ENCODE assay signal across 19 cellular contexts in genomic region chr6:87291879-87292278, GRCh38. TPM values are rescaled to one million over a fixed set of nuclear protein-coding genes. Genes with fewer than 3 reads are reported as not detected.
"Had no signal": no experiment of that assay in that cellular context is flagged by ENCODE, and none has a peak within 500 bp of the region (broad histone marks: within the 10 kb centered on the region; RNA-seq: fewer than 3 reads in every experiment).

No MANE protein-coding gene starts in this region.

- H3K27ac ChIP-seq: ascending aorta, cardiac muscle cell, esophagus squamous epithelium, hepatocyte, left lung, ovary, stomach, thoracic aorta, upper lobe of right lung, VCaP had no signal

- DNase-seq: activated CD4-positive, alpha-beta T cell treated with anti-CD3 and anti-CD28 coated beads, Interleukin-2, amount 50 U/mL, for 48 hours; activated naive CD4-positive, alpha-beta T cell treated with anti-CD3 and anti-CD28 coated beads, Interleukin-2, amount 10 ng/mL, durations not matched to agents 7 days and 5 days; esophagus squamous epithelium; kidney; left lung; mammary epithelial cell; naive B cell; ovary; stimulated activated CD4-positive, alpha-beta T cell treated with anti-CD3 and anti-CD28 coated beads, Interleukin-2, amount 100 ng/mL, for 24 hours; stomach; T1000; upper lobe of right lung had no signal

- H2AFZ ChIP-seq: hepatocyte had no signal

- H3K4me1 ChIP-seq: ascending aorta, esophagus squamous epithelium, stomach, upper lobe of right lung had no signal

- H3K4me2 ChIP-seq: hepatocyte had no signal

- H3K27me3 ChIP-seq: ascending aorta, cardiac muscle cell, hepatocyte, ovary, stomach had no signal

- ATAC-seq: left lung, upper lobe of right lung had no signal

- H3K9me3 ChIP-seq: ascending aorta, esophagus squamous epithelium, left lung, ovary, stomach, thoracic aorta, upper lobe of right lung had no signal

- H3K4me3 ChIP-seq: ascending aorta, cardiac muscle cell, esophagus squamous epithelium, hepatocyte, left lung, ovary, stomach, thoracic aorta, upper lobe of right lung had no signal

- H3K36me3 ChIP-seq: ascending aorta, cardiac muscle cell, esophagus squamous epithelium, left lung, ovary, stomach, thoracic aorta, upper lobe of right lung had no signal

- FAIRE-seq: kidney had no signal

- H3K79me2 ChIP-seq: hepatocyte had no signal

RNA-seq across cellular contexts. Expression of gene GJB7, which starts 37.2 kb away (rescaled TPM):
- total RNA-seq: activated T-helper 2 cell treated with anti-CD3 and anti-CD28 coated beads, Interferon-gamma antibody, Interleukin-2, Interleukin-4, amounts not matched to agents 10 μg/mL and 5 μg/mL and 100 μg/mL, durations not matched to agents 14 hours and 24 hours and 36 hours; ascending aorta; cardiac muscle cell; esophagus squamous epithelium; glomerular endothelial cell; kidney; mammary epithelial cell; stomach; thoracic aorta; upper lobe of right lung had no signal
- polyA plus RNA-seq: cardiac muscle cell, hepatocyte, mammary epithelial cell, ovary had no signal

RNA-seq across cellular contexts. Expression of gene C6orf163, which starts 52.7 kb away (rescaled TPM):
- total RNA-seq: ascending aorta had no signal
